Comparison of ENCODE assay signal across 16 cellular contexts in genomic region chr7:95404316-95404715, GRCh38. TPM values are rescaled to one million over a fixed set of nuclear protein-coding genes. Genes with fewer than 3 reads are reported as not detected.
A peak's percentile ranks its signal among the peaks of the same experiment; 100 is the strongest.
DNase-seq lines count a peak whose midpoint lies in the region; ATAC-seq and TF ChIP-seq lines count a peak whose summit lies in the region.
"Had no signal": no experiment of that assay in that cellular context is flagged by ENCODE, and none has a peak within 500 bp of the region (broad histone marks: within the 10 kb centered on the region; RNA-seq: fewer than 3 reads in every experiment).

No MANE protein-coding gene starts in this region.

- TF ChIP-seq CTCF in GM23338 (conservative IDR thresholded peaks at IDR 0.05; ENCODE audit: low read depth in 2 of 2): no peak
- TF ChIP-seq CTCF in glutamatergic neuron (IDR thresholded peaks at IDR 0.05; ENCODE audit: partially characterized antibody, unreplicated experiment): no peak

- H3K4me1 Mint-ChIP-seq in GM23338: no peaks in the 10 kb centered on the region; the same call in 2 of the 3 replicates
- peaks cover 11% of the 10 kb centered on the region for H3K4me1 Mint-ChIP-seq in glutamatergic neuron (ENCODE audit: low read depth, unreplicated experiment)

- no peaks in the 10 kb centered on the region; the same call in 1 of the 2 replicates for H3K36me3 ChIP-seq in GM23338 (ENCODE audit: insufficient read depth)

- H3K27me3 ChIP-seq in GM23338 (ENCODE audit: insufficient read depth): no peaks in the 10 kb centered on the region
- H3K27me3 ChIP-seq: transverse colon had no signal

- H3K4me1 ChIP-seq in GM23338 (ENCODE audit: insufficient read depth): no peaks in the 10 kb centered on the region
- H3K4me1 ChIP-seq: lower lobe of right lung, transverse colon had no signal

- H3K79me2 ChIP-seq in GM23338 (replicated peaks; ENCODE audit: insufficient read depth): no peaks in the 10 kb centered on the region

- H3K36me3 Mint-ChIP-seq in GM23338 (ENCODE audit: low read depth) (peaks cover 6% of the 10 kb centered on the region; the same call in 1 of the 3 replicates), glutamatergic neuron (ENCODE audit: unreplicated experiment) (no peaks in the 10 kb centered on the region)

- H3K9me3 Mint-ChIP-seq in GM23338 (no peaks in the 10 kb centered on the region), glutamatergic neuron (ENCODE audit: unreplicated experiment) (no peaks in the 10 kb centered on the region)
- H3K9me3 Mint-ChIP-seq: activated T-cell treated with anti-CD3 and anti-CD28 coated beads, Interleukin-2, amount 50 U/mL, for 4 hours; neural crest cell had no signal

- H4K20me1 ChIP-seq in GM23338 (replicated peaks; ENCODE audit: insufficient read depth): no peaks in the 10 kb centered on the region

- H3K27ac ChIP-seq in GM23338 (ENCODE audit: low read depth): peak overlapping the region; percentile 20; the same call in 1 of the 2 replicates
- H3K27ac ChIP-seq: lower lobe of right lung, transverse colon had no signal

- H3K27ac Mint-ChIP-seq in GM23338 (no peak overlapping the region), glutamatergic neuron (ENCODE audit: unreplicated experiment) (peak overlapping the region; percentile 60)

- no peak overlapping the region for H3K4me3 ChIP-seq in GM23338
- H3K4me3 ChIP-seq: lower lobe of right lung, transverse colon had no signal

- no peak overlapping the region for H3K4me2 ChIP-seq in GM23338

- no peaks in the 10 kb centered on the region for H3F3A ChIP-seq in GM23338 (replicated peaks; ENCODE audit: low read depth)

- ATAC-seq in GM23338: no peak
- ATAC-seq in esophagus mucosa: no peak
- ATAC-seq: activated CD4-positive, CD25-positive, alpha-beta regulatory T cell treated with anti-CD3 and anti-CD28 coated beads, Interleukin-2, amount 50 U/mL, for 24 hours; activated T-cell treated with anti-CD3 and anti-CD28 coated beads, Interleukin-2, amount 50 U/mL, for 4 hours had no signal

- DNase-seq in GM23338 (ENCODE audit: low spot score) (no peak), NCI-H2196 (lab: John Stamatoyannopoulos, UW; ENCODE audit: unreplicated experiment) (peak; percentile 49), glutamatergic neuron (no peak), posterior vena cava (ENCODE audit: low spot score) (peak; percentile 80), NCI-H2171 (lab: John Stamatoyannopoulos, UW) (no peak)
- no peak for DNase-seq in effector CD4-positive, alpha-beta T cell
- no peak for DNase-seq in activated CD4-positive, alpha-beta T cell treated with anti-CD3 and anti-CD28 coated beads for 1 hour
- DNase-seq: activated T-cell treated with anti-CD3 and anti-CD28 coated beads, Interleukin-2, amount 50 U/mL, for 4 hours; effector CD8-positive, alpha-beta T cell; lower lobe of right lung; NCI-H187; transverse colon had no signal

- H3K27me3 Mint-ChIP-seq in GM23338 (ENCODE audit: insufficient read depth, low read depth, poor library complexity) (peaks cover 1% of the 10 kb centered on the region), glutamatergic neuron (ENCODE audit: unreplicated experiment) (peaks cover 3% of the 10 kb centered on the region)

- no peak overlapping the region for H2AFZ ChIP-seq in GM23338

- H3K4me3 Mint-ChIP-seq in GM23338 (no peak overlapping the region), glutamatergic neuron (ENCODE audit: unreplicated experiment) (no peak overlapping the region)
- H3K4me3 Mint-ChIP-seq: activated T-cell treated with anti-CD3 and anti-CD28 coated beads, Interleukin-2, amount 50 U/mL, for 4 hours; neural crest cell had no signal

- intact Hi-C loops in posterior vena cava (cut with DNase I): no loop called here

- no peaks in the 10 kb centered on the region for H3K9me2 ChIP-seq in GM23338 (ENCODE audit: insufficient read depth)

TF ChIP-seq in GM23338, 12 proteins besides CTCF, POLR2A, EP300 and RAD21 (continues in another document):
- TF ChIP-seq CREB1 (CRISPR knock-in tag; IDR thresholded peaks at IDR 0.05; ENCODE audit: low read depth) (no peak), STAT1 (IDR thresholded peaks at IDR 0.05; ENCODE audit: unreplicated experiment) (no peak), EZH2phosphoT487 (IDR thresholded peaks at IDR 0.05; ENCODE audit: unreplicated experiment) (no peak), ZNF114 (CRISPR knock-in tag; IDR thresholded peaks at IDR 0.05) (no peak), NANOG (IDR thresholded peaks at IDR 0.05; ENCODE audit: borderline replicate concordance) (no peak), POLR2AphosphoS5 (IDR thresholded peaks at IDR 0.05; ENCODE audit: low read depth) (no peak), ZNF462 (CRISPR knock-in tag; IDR thresholded peaks at IDR 0.05) (no peak), ZNF331 (CRISPR knock-in tag; IDR thresholded peaks at IDR 0.05; ENCODE audit: low read depth) (no peak), JUNB (IDR thresholded peaks at IDR 0.05; ENCODE audit: unreplicated experiment) (no peak)

RNA-seq across cellular contexts. Expression of gene PON3, which starts 8.1 kb away (rescaled TPM):
- 1.6 and 2.5 TPM in 2 replicates for total RNA-seq in GM23338 (2014; rRNA removed; shearing (Covaris generic))
- polyA plus RNA-seq in GM23338 (2016; fragmentation: Nextera tagmentation; extraction: Ambion mirVana): 1.4 and 1.6 TPM in 2 replicates
- total RNA-seq in glutamatergic neuron (ENCODE audit: unreplicated experiment) (not detected), posterior vena cava (under 1 TPM; 0.74 to 0.90 TPM), esophagus mucosa (2.0 TPM)
- total RNA-seq: activated T-cell treated with anti-CD3 and anti-CD28 coated beads, Interleukin-2, amount 50 U/mL, for 4 hours; glomerular endothelial cell; neural crest cell had no signal

RNA-seq across cellular contexts. Expression of gene PON2, which starts 30.5 kb away (rescaled TPM):
- total RNA-seq in GM23338 (2014; rRNA removed; shearing (Covaris generic)): 30.8 and 39.4 TPM in 2 replicates
- 29.3 and 42.4 TPM in 2 replicates for polyA plus RNA-seq in GM23338 (2016; fragmentation: Nextera tagmentation; extraction: Ambion mirVana)
- total RNA-seq in glutamatergic neuron (ENCODE audit: unreplicated experiment) (55.7 TPM), posterior vena cava (10 to 100 TPM; 39.1 to 49.8 TPM), esophagus mucosa (35.3 TPM)

Comparison
In these comparisons a context has a peak if more than half of its experiments do, and no peak if none do; other contexts are left out.
1. DNase-seq: peak in NCI-H2196 (single experiment) and posterior vena cava (single experiment); none in GM23338 (single experiment), glutamatergic neuron (single experiment), effector CD4-positive, alpha-beta T cell (single experiment), NCI-H2171 (single experiment) and activated CD4-positive, alpha-beta T cell treated with anti-CD3 and anti-CD28 coated beads for 1 hour (single experiment).